Comparison of ENCODE assay signal across 8 cellular contexts in genomic region chr22:35914665-35915476, GRCh38.
DNase-seq lines count a peak whose midpoint lies in the region; ATAC-seq lines count a peak whose summit lies in the region.

No MANE protein-coding gene starts in this region.

- H3K27ac ChIP-seq in muscle layer of colon (ENCODE audit: low read depth, low read length), result peak overlapping the region; percentile 85

- no peaks in the 10 kb centered on the region for H3K9me3 ChIP-seq in muscle layer of colon (ENCODE audit: low read length)

- no peak for ATAC-seq in GM21515 (IDR thresholded peaks at IDR 0.05; ENCODE audit: unreplicated experiment)

- peaks cover 74% of the 10 kb centered on the region for H3K4me1 ChIP-seq in muscle layer of colon (ENCODE audit: insufficient read depth, low read length)

- no peaks in the 10 kb centered on the region for H3K36me3 ChIP-seq in muscle layer of colon (ENCODE audit: insufficient read depth, low read length)

- DNase-seq in DMS79 (lab: John Stamatoyannopoulos, UW) (peak; percentile 67), NCI-H1105 treated with DMSO at 0.1 percent for 48 hours (lab: John Stamatoyannopoulos, UW) (peak; percentile 89), T1000 (lab: John Stamatoyannopoulos, UW) (peak; percentile 33), fibroblast of gingiva (ENCODE audit: low read depth) (peak; percentile 73)
- DNase-seq in stimulated activated CD8-positive, alpha-beta memory T cell treated with anti-CD3 and anti-CD28 coated beads, Interleukin-4, amount 100 ng/mL, for 48 hours, result no peak
- DNase-seq in effector CD4-positive, alpha-beta T cell, result no peak

- H3K9ac ChIP-seq in muscle layer of colon (ENCODE audit: low read length), result peak overlapping the region; percentile 31

- H3K4me3 ChIP-seq in muscle layer of colon (ENCODE audit: low read depth in 1 of 2, low read length in 2 of 2), result peak overlapping the region; percentile 37 to 65

- H3K27me3 ChIP-seq in muscle layer of colon (ENCODE audit: control insufficient read depth in 1 of 2, insufficient read depth in 2 of 2, low read length in 2 of 2), result no peaks in the 10 kb centered on the region

Comparison
In these comparisons a context has a peak if more than half of its experiments do, and no peak if none do; other contexts are left out.
1. DNase-seq: peak in DMS79 (single experiment), NCI-H1105 treated with DMSO at 0.1 percent for 48 hours (single experiment), T1000 (single experiment) and fibroblast of gingiva (single experiment); none in stimulated activated CD8-positive, alpha-beta memory T cell treated with anti-CD3 and anti-CD28 coated beads, Interleukin-4, amount 100 ng/mL, for 48 hours (single experiment) and effector CD4-positive, alpha-beta T cell (single experiment).